In the genomic region with DNA sequence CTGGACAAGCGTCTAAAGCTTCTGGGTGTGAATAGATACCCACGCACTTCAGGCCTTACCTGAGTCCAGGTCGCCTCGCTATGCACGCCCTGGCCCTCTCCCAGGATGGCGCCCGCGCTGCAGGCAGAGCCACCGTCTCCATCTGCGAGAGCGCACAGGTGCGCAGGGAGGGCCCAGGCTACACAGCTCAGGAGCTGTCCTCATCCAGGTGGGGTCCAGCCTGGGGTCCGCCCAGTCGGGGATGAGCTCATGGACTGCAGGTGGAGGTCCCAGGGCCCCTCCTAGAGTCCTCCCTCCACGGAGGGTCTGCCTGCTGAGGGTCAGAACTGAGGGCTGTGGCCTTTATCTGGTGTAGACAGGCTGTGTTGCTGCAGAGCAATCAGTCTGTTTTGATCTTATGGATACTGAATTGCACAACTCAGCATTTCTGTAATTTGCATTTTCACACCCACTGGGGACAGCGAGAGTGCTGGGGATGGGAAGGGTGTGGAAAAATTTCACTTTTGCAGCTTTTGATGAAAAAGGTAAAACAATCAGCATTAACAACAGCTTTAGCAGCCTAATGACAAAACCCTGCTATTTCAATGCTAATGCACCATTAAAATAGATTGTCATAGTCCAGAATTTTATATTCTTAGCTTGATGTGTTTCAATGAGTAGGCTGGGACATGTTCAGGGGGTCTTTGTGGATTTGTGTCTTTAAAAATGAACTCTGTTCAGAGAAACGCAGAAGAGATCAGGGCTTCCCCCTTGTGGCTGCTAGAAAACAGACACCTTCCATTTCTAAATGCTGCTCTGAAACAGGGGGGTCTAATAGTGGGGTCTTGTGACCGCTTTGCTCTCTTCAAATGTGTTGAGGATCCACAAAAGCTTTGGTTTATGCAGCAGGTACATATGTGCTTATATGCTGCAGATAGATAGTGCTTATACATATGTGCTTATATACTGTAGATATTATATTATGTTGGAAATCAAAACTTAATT, we compare ENCODE assay signal across 1 cellular context.
TF ChIP-seq lines count a peak whose summit lies in the region.

No MANE protein-coding gene starts in this region.

TF ChIP-seq in GM23338, 12 proteins besides CTCF, POLR2A, EP300 and RAD21 (continued from another document):
- TF ChIP-seq, protein P1, sequence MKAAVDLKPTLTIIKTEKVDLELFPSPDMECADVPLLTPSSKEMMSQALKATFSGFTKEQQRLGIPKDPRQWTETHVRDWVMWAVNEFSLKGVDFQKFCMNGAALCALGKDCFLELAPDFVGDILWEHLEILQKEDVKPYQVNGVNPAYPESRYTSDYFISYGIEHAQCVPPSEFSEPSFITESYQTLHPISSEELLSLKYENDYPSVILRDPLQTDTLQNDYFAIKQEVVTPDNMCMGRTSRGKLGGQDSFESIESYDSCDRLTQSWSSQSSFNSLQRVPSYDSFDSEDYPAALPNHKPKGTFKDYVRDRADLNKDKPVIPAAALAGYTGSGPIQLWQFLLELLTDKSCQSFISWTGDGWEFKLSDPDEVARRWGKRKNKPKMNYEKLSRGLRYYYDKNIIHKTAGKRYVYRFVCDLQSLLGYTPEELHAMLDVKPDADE (IDR thresholded peaks at IDR 0.05), result no peak
- no peak for TF ChIP-seq POLR2AphosphoS5 (IDR thresholded peaks at IDR 0.05; ENCODE audit: low read depth)
- no peak for TF ChIP-seq ZNF331 (CRISPR knock-in tag; IDR thresholded peaks at IDR 0.05; ENCODE audit: low read depth)
- no peak for TF ChIP-seq STAT1 (IDR thresholded peaks at IDR 0.05; ENCODE audit: unreplicated experiment)
- TF ChIP-seq EZH2phosphoT487 (IDR thresholded peaks at IDR 0.05; ENCODE audit: unreplicated experiment), result no peak
- no peak for TF ChIP-seq ZNF114 (CRISPR knock-in tag; IDR thresholded peaks at IDR 0.05)
- TF ChIP-seq NANOG (IDR thresholded peaks at IDR 0.05; ENCODE audit: borderline replicate concordance), result no peak
- no peak for TF ChIP-seq CREB1 (CRISPR knock-in tag; IDR thresholded peaks at IDR 0.05; ENCODE audit: low read depth)
- TF ChIP-seq, protein P2, sequence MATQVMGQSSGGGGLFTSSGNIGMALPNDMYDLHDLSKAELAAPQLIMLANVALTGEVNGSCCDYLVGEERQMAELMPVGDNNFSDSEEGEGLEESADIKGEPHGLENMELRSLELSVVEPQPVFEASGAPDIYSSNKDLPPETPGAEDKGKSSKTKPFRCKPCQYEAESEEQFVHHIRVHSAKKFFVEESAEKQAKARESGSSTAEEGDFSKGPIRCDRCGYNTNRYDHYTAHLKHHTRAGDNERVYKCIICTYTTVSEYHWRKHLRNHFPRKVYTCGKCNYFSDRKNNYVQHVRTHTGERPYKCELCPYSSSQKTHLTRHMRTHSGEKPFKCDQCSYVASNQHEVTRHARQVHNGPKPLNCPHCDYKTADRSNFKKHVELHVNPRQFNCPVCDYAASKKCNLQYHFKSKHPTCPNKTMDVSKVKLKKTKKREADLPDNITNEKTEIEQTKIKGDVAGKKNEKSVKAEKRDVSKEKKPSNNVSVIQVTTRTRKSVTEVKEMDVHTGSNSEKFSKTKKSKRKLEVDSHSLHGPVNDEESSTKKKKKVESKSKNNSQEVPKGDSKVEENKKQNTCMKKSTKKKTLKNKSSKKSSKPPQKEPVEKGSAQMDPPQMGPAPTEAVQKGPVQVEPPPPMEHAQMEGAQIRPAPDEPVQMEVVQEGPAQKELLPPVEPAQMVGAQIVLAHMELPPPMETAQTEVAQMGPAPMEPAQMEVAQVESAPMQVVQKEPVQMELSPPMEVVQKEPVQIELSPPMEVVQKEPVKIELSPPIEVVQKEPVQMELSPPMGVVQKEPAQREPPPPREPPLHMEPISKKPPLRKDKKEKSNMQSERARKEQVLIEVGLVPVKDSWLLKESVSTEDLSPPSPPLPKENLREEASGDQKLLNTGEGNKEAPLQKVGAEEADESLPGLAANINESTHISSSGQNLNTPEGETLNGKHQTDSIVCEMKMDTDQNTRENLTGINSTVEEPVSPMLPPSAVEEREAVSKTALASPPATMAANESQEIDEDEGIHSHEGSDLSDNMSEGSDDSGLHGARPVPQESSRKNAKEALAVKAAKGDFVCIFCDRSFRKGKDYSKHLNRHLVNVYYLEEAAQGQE (IDR thresholded peaks at IDR 0.05; ENCODE audit: unreplicated experiment), result no peak
- no peak for TF ChIP-seq JUNB (IDR thresholded peaks at IDR 0.05; ENCODE audit: unreplicated experiment)
